8 cellular contexts compared by ENCODE assay signal in the genomic region with DNA sequence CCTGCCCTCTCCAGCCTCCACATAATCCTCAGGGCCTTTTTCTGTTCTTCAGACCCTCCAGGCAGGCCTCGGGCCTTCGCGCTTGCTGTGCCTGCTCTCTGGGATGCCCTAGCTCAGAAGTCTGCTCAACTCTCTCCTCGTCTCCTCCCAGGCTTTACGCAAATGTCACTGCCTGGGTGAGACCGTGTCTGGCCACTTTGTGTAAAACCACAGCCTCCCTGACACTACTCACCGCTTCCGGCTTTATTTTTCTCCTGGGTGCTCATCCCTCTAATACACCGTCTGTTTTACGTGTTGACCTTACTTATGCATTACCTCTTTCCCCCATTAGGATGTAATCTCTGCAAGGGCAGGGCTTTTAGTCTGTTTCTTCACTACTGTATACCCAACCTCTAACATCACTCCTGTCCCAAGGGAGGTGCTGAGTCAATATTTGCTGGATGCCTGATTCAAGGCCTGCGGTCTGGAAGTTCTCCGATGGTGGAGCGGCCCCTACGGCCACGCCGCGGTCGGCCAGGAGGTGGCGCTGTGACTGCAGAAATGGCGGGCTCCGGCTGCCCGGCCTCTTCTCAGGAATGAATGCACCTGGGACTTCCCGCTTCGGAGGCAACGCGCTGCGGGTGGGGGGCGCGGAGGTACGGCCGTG. TPM values are rescaled to one million over a fixed set of nuclear protein-coding genes. Genes with fewer than 3 reads are reported as not detected.
DNase-seq lines count a peak whose midpoint lies in the region; ATAC-seq and TF ChIP-seq lines count a peak whose summit lies in the region.

No MANE protein-coding gene starts in this region.

- peak; percentile 44 for DNase-seq in BJ (ENCODE audit: low read depth)
- peak; percentile 78 for DNase-seq in NCI-H1105 (lab: John Stamatoyannopoulos, UW)
- DNase-seq in SW480 (ENCODE audit: low spot score) = peak; percentile 88
- DNase-seq in adipocyte (ENCODE audit: low read depth) = peak; percentile 97
- DNase-seq in heart right ventricle = peak; percentile 75 to 82
- peak; percentile 86 to 88 for DNase-seq in psoas muscle
- DNase-seq in aorta = peak; percentile 86 to 96

- peak; percentile 98 for TF ChIP-seq CTCF in BJ (IDR thresholded peaks at IDR 0.05; ENCODE audit: insufficient read depth, low read depth, low read length)
- peak; percentile 90 to 99 (median 97) for TF ChIP-seq CTCF in heart right ventricle (IDR thresholded peaks at IDR 0.05)
- TF ChIP-seq CTCF in psoas muscle (IDR thresholded peaks at IDR 0.05) = peak; percentile 96

- H3K27me3 ChIP-seq in BJ (ENCODE audit: control insufficient read depth, insufficient read depth, low read length) (peaks cover 7% of the 10 kb centered on the region), adipocyte (replicated peaks; ENCODE audit: control insufficient read depth, insufficient read depth, low read length) (peaks cover 24% of the 10 kb centered on the region), heart right ventricle (peaks cover 0 to 21% (median 4%) of the 10 kb centered on the region in 7 donors), psoas muscle (ENCODE audit: insufficient read depth in 3 of 3, low read length in 2 of 3) (peaks cover 0 to 16% (median 2%) of the 10 kb centered on the region in 3 donors), aorta (ENCODE audit: control insufficient read depth in 1 of 2, insufficient read depth in 2 of 2, low read length in 1 of 2) (no peaks in the 10 kb centered on the region)

- H3K9ac ChIP-seq in adipocyte (ENCODE audit: low read length) = no peak overlapping the region

- H3K9me3 ChIP-seq in adipocyte (ENCODE audit: control insufficient read depth, low read length) (no peaks in the 10 kb centered on the region), heart right ventricle (no peaks in the 10 kb centered on the region), psoas muscle (no peaks in the 10 kb centered on the region), aorta (ENCODE audit: control insufficient read depth, low read length) (no peaks in the 10 kb centered on the region)

- H3K4me1 ChIP-seq in adipocyte (ENCODE audit: control insufficient read depth, insufficient read depth, low read length) (peaks cover 8% of the 10 kb centered on the region), heart right ventricle (peaks cover 0 to 9% (median 4%) of the 10 kb centered on the region in 9 donors), psoas muscle (no peaks in the 10 kb centered on the region), aorta (ENCODE audit: control insufficient read depth in 1 of 2, insufficient read depth in 2 of 2, low read length in 2 of 2) (no peaks in the 10 kb centered on the region)

- H3K27ac ChIP-seq in heart right ventricle = no peak overlapping the region
- no peak overlapping the region for H3K27ac ChIP-seq in psoas muscle
- H3K27ac ChIP-seq in aorta (ENCODE audit: low read depth in 1 of 2, low read length in 2 of 2) = no peak overlapping the region

- 28 to 30% methylated on average over 31 of the region's 31 CpGs for WGBS in heart right ventricle, 2 donors
- WGBS in psoas muscle, 3 donors = 26 to 29% (median 28%) methylated on average over 31 of the region's 31 CpGs
- WGBS in aorta, 2 donors = 28 to 29% methylated on average over 31 of the region's 31 CpGs

- CTCF ChIA-PET in BJ (lab: Yijun Ruan, JAX) = interaction anchor here (0.7 to 4.2 kb wide), 25 partner anchors 22 to 628 kb away, joined by 3 to 45 read pairs (median 4); a partner anchor contains a TSS

- ATAC-seq in GM21423 (IDR thresholded peaks at IDR 0.05; ENCODE audit: unreplicated experiment) = peak; percentile 62
- ATAC-seq in heart right ventricle = peak; percentile 69 to 93 (median 86)
- ATAC-seq in psoas muscle = peak; percentile 78 to 92 (median 88)
- ATAC-seq in aorta (ENCODE audit: low FRiP score) = peak; percentile 84

- POLR2A ChIA-PET in BJ (lab: Charles Lee) = no interaction called here

- no peaks in the 10 kb centered on the region for H3K36me3 ChIP-seq in BJ (ENCODE audit: control insufficient read depth, insufficient read depth, low read length)
- no peaks in the 10 kb centered on the region for H3K36me3 ChIP-seq in adipocyte (ENCODE audit: control insufficient read depth, insufficient read depth, low read length, severe bottlenecking)
- H3K36me3 ChIP-seq in heart right ventricle = no peaks in the 10 kb centered on the region
- no peaks in the 10 kb centered on the region for H3K36me3 ChIP-seq in psoas muscle (ENCODE audit: insufficient read depth in 1 of 2, low read depth in 1 of 2)
- H3K36me3 ChIP-seq in aorta (ENCODE audit: control insufficient read depth in 1 of 2, insufficient read depth in 2 of 2, low read length in 1 of 2) = no peaks in the 10 kb centered on the region

- H3K4me3 ChIP-seq in BJ (ENCODE audit: low read depth, low read length) = no peak overlapping the region
- H3K4me3 ChIP-seq in adipocyte (ENCODE audit: low read length) = peak overlapping the region; percentile 12
- peak overlapping the region in 1 of 10 donors; percentile 11 for H3K4me3 ChIP-seq in heart right ventricle
- H3K4me3 ChIP-seq in psoas muscle = no peak overlapping the region
- H3K4me3 ChIP-seq in aorta (ENCODE audit: low read length in 2 of 2) = no peak overlapping the region

- intact Hi-C loops in heart right ventricle (cut with DNase I) = loop anchor here (1.0 to 10.0 kb wide), 13 partner anchors 51 to 628 kb away; a partner anchor contains a TSS
- intact Hi-C loops in psoas muscle (cut with DNase I) = loop anchor here (2.0 to 5.0 kb wide), 4 partner anchors 52 to 628 kb away; no protein-coding TSS in a partner anchor
- intact Hi-C loops in aorta (cut with DNase I) = loop anchor here (2.0 to 10.0 kb wide), 4 partner anchors 54 to 626 kb away; a partner anchor contains a TSS

RNA-seq across cellular contexts. Expression of a gene that starts 58.2 kb away (rescaled TPM):
- polyA plus RNA-seq in BJ (2011; rRNA removed) (1,541 and 1,905 TPM in 2 replicates), heart right ventricle (10 to 100 TPM in 1 of 2 donors, under 1 TPM in 1; 0.95 to 18.1 TPM), psoas muscle (1 to 10 TPM in 1 of 3 donors, under 1 TPM in 2; 0.93 to 6.4 (median 1.00) TPM), aorta (10 to 100 TPM; 10.2 to 12.5 TPM)
- polyA minus RNA-seq in BJ (2011; rRNA and poly(A)+ RNA removed) = 1,131 and 2,006 TPM in 2 replicates
- total RNA-seq in heart right ventricle (10 to 100 TPM in 2 of 10 donors, 1 to 10 TPM in 6, under 1 TPM in 2; 0.61 to 26.6 (median 5.0) TPM), psoas muscle (1 to 10 TPM in 3 of 4 donors, under 1 TPM in 1; 0.42 to 2.1 (median 1.4) TPM), aorta (10 to 100 TPM; 19.3 to 80.9 TPM)

Comparison
In these comparisons a context has a peak if more than half of its experiments do, and no peak if none do; other contexts are left out.
1. DNase-seq: peak in every context shown above with its lines; median percentile 97 in adipocyte; 91 in aorta; 88 in SW480; 87 in psoas muscle; 78 in heart right ventricle; 78 in NCI-H1105; 44 in BJ.
2. RNA of a gene that starts 58.2 kb away (polyA plus RNA-seq): 1,541 to 1,905 TPM in BJ; 0.95 to 18.1 TPM in heart right ventricle, 10.2 to 12.5 TPM in aorta and 0.93 to 6.4 TPM in psoas muscle; every median in the first group is over 10 times any median in the second.
3. Peak in every context shown above with its lines, with median percentiles within 50 percentile points of each other: CTCF ChIP-seq and ATAC-seq.